ENCODE assay signal across 20 cellular contexts in genomic region chr12:103469716-103470115, GRCh38. TPM values are rescaled to one million over a fixed set of nuclear protein-coding genes. Genes with fewer than 3 reads are reported as not detected.
DNase-seq lines count a peak whose midpoint lies in the region; ATAC-seq and TF ChIP-seq lines count a peak whose summit lies in the region.
"Had no signal": no experiment of that assay in that cellular context is flagged by ENCODE, and none has a peak within 500 bp of the region (broad histone marks: within the 10 kb centered on the region; RNA-seq: fewer than 3 reads in every experiment).

No MANE protein-coding gene starts in this region.

- CTCF ChIA-PET in OCI-LY7 (lab: Charles Lee; ENCODE audit: unreplicated experiment), result no interaction called here
- CTCF ChIA-PET in activated CD8-positive, alpha-beta T cell treated with anti-CD3 and anti-CD28 coated beads for 36 hours (lab: Charles Lee), result no interaction called here

- H3K27ac Mint-ChIP-seq in stimulated activated naive CD8-positive, alpha-beta T cell treated with anti-CD3 and anti-CD28 coated beads, Interleukin-15, amount 100 ng/mL, for 72 hours, result no peak overlapping the region
- no peak overlapping the region for H3K27ac Mint-ChIP-seq in activated CD8-positive, alpha-beta T cell treated with anti-CD3 and anti-CD28 coated beads for 36 hours
- H3K27ac Mint-ChIP-seq: CD8-positive, alpha-beta memory T cell had no signal

- H3K4me3 Mint-ChIP-seq in stimulated activated naive CD8-positive, alpha-beta T cell treated with anti-CD3 and anti-CD28 coated beads, Interleukin-15, amount 100 ng/mL, for 72 hours, result no peak overlapping the region
- H3K4me3 Mint-ChIP-seq in activated CD8-positive, alpha-beta T cell treated with anti-CD3 and anti-CD28 coated beads for 36 hours, result no peak overlapping the region
- H3K4me3 Mint-ChIP-seq: CD8-positive, alpha-beta memory T cell had no signal

- H3K36me3 Mint-ChIP-seq in activated CD8-positive, alpha-beta T cell treated with anti-CD3 and anti-CD28 coated beads for 36 hours (ENCODE audit: low read depth), result no peaks in the 10 kb centered on the region
- H3K36me3 Mint-ChIP-seq: CD8-positive, alpha-beta memory T cell had no signal

- POLR2A ChIA-PET in OCI-LY7 (lab: Charles Lee), result interaction anchor here (0.6 kb wide), 1 partner anchor 8 kb away, joined by 3 read pairs; no protein-coding TSS in a partner anchor
- POLR2A ChIA-PET in activated CD8-positive, alpha-beta T cell treated with anti-CD3 and anti-CD28 coated beads for 36 hours (lab: Charles Lee), result interaction anchor here (1.1 kb wide), 1 partner anchor 25 kb away, joined by 4 read pairs; no protein-coding TSS in a partner anchor

- H3K9me2 ChIP-seq in GM23248 (ENCODE audit: insufficient read depth) (no peaks in the 10 kb centered on the region), OCI-LY7 (ENCODE audit: insufficient read depth, low read length) (no peaks in the 10 kb centered on the region)

- H2AFZ ChIP-seq in GM23248, result no peak overlapping the region
- peak overlapping the region; percentile 45; the same call in 1 of the 2 replicates for H2AFZ ChIP-seq in OCI-LY7 (ENCODE audit: low read length)

- H3K9ac ChIP-seq in GM23248, result no peak overlapping the region

- H3K27me3 ChIP-seq in GM23248 (replicated peaks; ENCODE audit: insufficient read depth), result no peaks in the 10 kb centered on the region

- no peaks in the 10 kb centered on the region for H3F3A ChIP-seq in GM23248 (ENCODE audit: insufficient read depth)

- H3K27me3 Mint-ChIP-seq in stimulated activated naive CD8-positive, alpha-beta T cell treated with anti-CD3 and anti-CD28 coated beads, Interleukin-15, amount 100 ng/mL, for 72 hours, result no peaks in the 10 kb centered on the region
- no peaks in the 10 kb centered on the region for H3K27me3 Mint-ChIP-seq in activated CD8-positive, alpha-beta T cell treated with anti-CD3 and anti-CD28 coated beads for 36 hours
- H3K27me3 Mint-ChIP-seq: CD8-positive, alpha-beta memory T cell had no signal

- H3K36me3 ChIP-seq in GM23248 (ENCODE audit: low read depth) (no peaks in the 10 kb centered on the region), OCI-LY7 (ENCODE audit: insufficient read depth, low read length) (no peaks in the 10 kb centered on the region)
- H3K36me3 ChIP-seq: HAP-1 had no signal

- no TSS peak for BruUV-seq in OCI-LY7 (replicated peaks; lab: Mats Ljungman, UMichigan)

- TF ChIP-seq CTCF in OCI-LY7 (conservative IDR thresholded peaks at IDR 0.05; ENCODE audit: low read length), result no peak
- no peak for TF ChIP-seq CTCF in activated CD8-positive, alpha-beta T cell treated with anti-CD3 and anti-CD28 coated beads for 36 hours (IDR thresholded peaks at IDR 0.05)

- no peak overlapping the region for H3K4me3 ChIP-seq in GM23248
- no peak overlapping the region for H3K4me3 ChIP-seq in OCI-LY7 (ENCODE audit: low read depth, low read length, poor library complexity, severe bottlenecking)
- H3K4me3 ChIP-seq: HAP-1 had no signal

- H3K9me3 Mint-ChIP-seq in stimulated activated naive CD8-positive, alpha-beta T cell treated with anti-CD3 and anti-CD28 coated beads, Interleukin-15, amount 100 ng/mL, for 72 hours, result peaks cover 0 to 12% of the 10 kb centered on the region in 2 donors
- H3K9me3 Mint-ChIP-seq in activated CD8-positive, alpha-beta T cell treated with anti-CD3 and anti-CD28 coated beads for 36 hours, result peaks cover 4% of the 10 kb centered on the region

- intact Hi-C loops in OCI-LY7 (cut with micrococcal nuclease; ENCODE audit: unreplicated experiment), result no loop called here
- intact Hi-C loops in activated CD8-positive, alpha-beta T cell treated with anti-CD3 and anti-CD28 coated beads for 36 hours (cut with micrococcal nuclease), result no loop called here

- H3K27ac ChIP-seq in GM23248 (no peak overlapping the region), OCI-LY7 (ENCODE audit: low read depth, low read length, poor library complexity, severe bottlenecking) (no peak overlapping the region)

- H3K9me3 ChIP-seq in GM23248 (ENCODE audit: low read depth) (no peaks in the 10 kb centered on the region), OCI-LY7 (ENCODE audit: low read length) (no peaks in the 10 kb centered on the region)
- H3K9me3 ChIP-seq: HAP-1 had no signal

- H4K20me1 ChIP-seq in GM23248 (ENCODE audit: insufficient read depth) (no peaks in the 10 kb centered on the region), OCI-LY7 (ENCODE audit: insufficient read depth, low read length) (no peaks in the 10 kb centered on the region)

- H3K4me1 Mint-ChIP-seq in stimulated activated naive CD8-positive, alpha-beta T cell treated with anti-CD3 and anti-CD28 coated beads, Interleukin-15, amount 100 ng/mL, for 72 hours, result peaks cover 12% of the 10 kb centered on the region
- peaks cover 17% of the 10 kb centered on the region for H3K4me1 Mint-ChIP-seq in activated CD8-positive, alpha-beta T cell treated with anti-CD3 and anti-CD28 coated beads for 36 hours (ENCODE audit: low read depth)

- in situ Hi-C loops in GM23248 (cut with MboI), result no loop called here

- peak; percentile 54 for ATAC-seq in GM18517 (IDR thresholded peaks at IDR 0.05; ENCODE audit: unreplicated experiment)
- peak; percentile 39 for ATAC-seq in stimulated activated naive CD8-positive, alpha-beta T cell treated with anti-CD3 and anti-CD28 coated beads, Interleukin-15, amount 100 ng/mL, for 72 hours
- no peak for ATAC-seq in activated CD8-positive, alpha-beta T cell treated with anti-CD3 and anti-CD28 coated beads for 36 hours
- ATAC-seq: SK-N-SH treated with all-trans-retinoic acid at 6 μM for 48 hours had no signal

- H3K4me2 ChIP-seq in GM23248 (ENCODE audit: unreplicated experiment) (no peak overlapping the region), OCI-LY7 (ENCODE audit: low read length) (no peak overlapping the region)

- WGBS in GM23248 (ENCODE audit: low coverage in 1 of 2, low lambda C conversion rate in 2 of 2, missing lambda C conversion rate in 2 of 2), 2 experiments, result 6 to 9% methylated on average over 5 of the region's 5 CpGs

- H3K79me2 ChIP-seq in GM23248 (ENCODE audit: insufficient read depth), result no peaks in the 10 kb centered on the region
- H3K79me2 ChIP-seq in OCI-LY7 (ENCODE audit: insufficient read depth, low read depth, low read length), result no peaks in the 10 kb centered on the region

- H3K4me1 ChIP-seq in GM23248 (ENCODE audit: insufficient read depth) (no peaks in the 10 kb centered on the region), OCI-LY7 (ENCODE audit: insufficient read depth, low read length, poor library complexity, severe bottlenecking) (no peaks in the 10 kb centered on the region)
- H3K4me1 ChIP-seq: HAP-1 had no signal

- DNase-seq in GM23248 (peak; percentile 1), OCI-LY7 (ENCODE audit: low spot score) (no peak), cerebellum (ENCODE audit: low spot score) (no peak), GM19240 (ENCODE audit: insufficient read length, low spot score) (no peak)
- no peak for DNase-seq in stimulated activated naive CD8-positive, alpha-beta T cell treated with anti-CD3 and anti-CD28 coated beads, Interleukin-15, amount 100 ng/mL, for 72 hours
- no peak for DNase-seq in activated CD8-positive, alpha-beta T cell treated with anti-CD3 and anti-CD28 coated beads for 36 hours
- DNase-seq: ACHN; C1 segment of cervical spinal cord; CD8-positive, alpha-beta memory T cell; Kasumi-1; NCI-H1092 treated with DMSO at 0.1 percent for 48 hours; NCI-H748 treated with DMSO at 0.1 percent for 48 hours; NK-92 treated with Interleukin-12 subunit alpha and Interleukin-12 subunit beta, amount 100 ng/mL, for 24 hours; RPMI8226; SHP77 treated with DMSO at 0.1 percent for 48 hours; T-helper 1 cell had no signal

RNA-seq across cellular contexts. Expression of gene C12orf42, which starts 26.1 kb away (rescaled TPM):
- not detected in 2 replicates for total RNA-seq in GM23248 (2014; rRNA removed; shearing (Covaris generic))
- polyA plus RNA-seq in GM23248 (2016; fragmentation: Nextera tagmentation; extraction: Ambion mirVana), result not detected in 2 replicates
- total RNA-seq in OCI-LY7 (2014; rRNA removed; shearing (Covaris generic)), result 0.72 and 1.2 TPM in 2 replicates
- total RNA-seq in OCI-LY7 (2022) (0.70 TPM in 1 of 2 replicates, not detected in the other), cerebellum (0.36 TPM)
- total RNA-seq in activated CD8-positive, alpha-beta T cell treated with anti-CD3 and anti-CD28 coated beads for 36 hours, result 1 to 10 TPM in 1 of 2 experiments, under 1 TPM in 1; 0.49 to 1.4 TPM
- total RNA-seq: NCI-H460 had no signal
